In the genomic region with DNA sequence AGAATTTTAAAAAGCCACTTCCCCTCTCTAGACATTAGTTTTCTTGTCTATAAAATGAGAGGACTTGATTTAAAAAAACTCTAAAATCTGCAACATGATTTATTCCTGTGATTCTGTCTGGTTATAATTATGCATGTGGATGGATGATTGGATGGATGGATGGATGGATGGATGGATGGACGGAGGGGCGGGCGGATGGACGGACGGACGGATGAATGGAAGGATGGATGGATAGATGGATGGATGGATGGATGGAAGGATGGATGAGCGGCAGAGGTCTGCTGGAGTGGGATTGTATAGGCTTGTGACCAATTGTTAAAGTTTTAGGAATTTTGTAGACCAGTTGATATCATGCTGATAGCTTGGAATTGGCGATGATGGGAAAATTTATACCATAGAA, we compare ENCODE assay signal across 25 cellular contexts.
"Had no signal": no experiment of that assay in that cellular context is flagged by ENCODE, and none has a peak within 500 bp of the region (broad histone marks: within the 10 kb centered on the region; RNA-seq: fewer than 3 reads in every experiment).

No MANE protein-coding gene starts in this region.

- H3K4me1 ChIP-seq: colonic mucosa, esophagus muscularis mucosa, esophagus squamous epithelium, foreskin keratinocyte, gastrocnemius medialis, gastroesophageal sphincter, heart left ventricle, heart right ventricle had no signal

- H3K27ac Mint-ChIP-seq: dendritic cell treated with granulocyte-macrophage colony-stimulating factor and Interleukin-4, amounts not matched to agents 40 ng/mL and 50 ng/mL, for 4 days; endodermal cell had no signal

- H3K27me3 Mint-ChIP-seq: effector memory CD8-positive, alpha-beta T cell had no signal

- H3K9me3 ChIP-seq: colonic mucosa, gastrocnemius medialis had no signal

- DNase-seq: colonic mucosa; cortex of kidney; dermis blood vessel endothelial cell; effector CD4-positive, alpha-beta T cell; effector CD8-positive, alpha-beta T cell; effector memory CD4-positive, alpha-beta T cell; effector memory CD8-positive, alpha-beta T cell; endodermal cell; erythroblast; esophagus squamous epithelium; foreskin fibroblast; foreskin keratinocyte; foreskin melanocyte; gastrocnemius medialis; glutamatergic neuron; head of caudate nucleus; heart left ventricle; heart right ventricle had no signal

- H3K9me3 Mint-ChIP-seq: effector memory CD8-positive, alpha-beta T cell had no signal

- H3K4me3 Mint-ChIP-seq: dendritic cell treated with granulocyte-macrophage colony-stimulating factor and Interleukin-4, amounts not matched to agents 40 ng/mL and 50 ng/mL, for 4 days; effector memory CD8-positive, alpha-beta T cell; endodermal cell had no signal

- H3K36me3 ChIP-seq: colonic mucosa, esophagus muscularis mucosa, esophagus squamous epithelium, gastrocnemius medialis, gastroesophageal sphincter, heart left ventricle, heart right ventricle had no signal

- H3K4me3 ChIP-seq: colonic mucosa, coronary artery, dorsolateral prefrontal cortex, esophagus muscularis mucosa, esophagus squamous epithelium, gastrocnemius medialis, gastroesophageal sphincter, heart left ventricle, heart right ventricle, hepatocyte had no signal

- H3K27ac ChIP-seq: colonic mucosa, coronary artery, epithelial cell of prostate, esophagus muscularis mucosa, esophagus squamous epithelium, foreskin keratinocyte, gastrocnemius medialis, gastroesophageal sphincter, heart left ventricle, heart right ventricle, hepatocyte had no signal
